32 cellular contexts compared by ENCODE assay signal in genomic region chr11:80048513-80048912, GRCh38.
"Had no signal": no experiment of that assay in that cellular context is flagged by ENCODE, and none has a peak within 500 bp of the region (broad histone marks: within the 10 kb centered on the region; RNA-seq: fewer than 3 reads in every experiment).

No MANE protein-coding gene starts in this region.

- ATAC-seq: activated CD8-positive, alpha-beta T cell treated with anti-CD3 and anti-CD28 coated beads for 36 hours; activated naive CD4-positive, alpha-beta T cell treated with anti-CD3 and anti-CD28 coated beads, Interleukin-2, amount 50 U/mL, for 72 hours; activated T-cell treated with anti-CD3 and anti-CD28 coated beads, Interleukin-2, amount 50 U/mL, for 4 hours; activated T-cell treated with anti-CD3 and anti-CD28 coated beads, Interleukin-2, amount 50 U/mL, for 72 hours; activated T-helper 17 cell treated with anti-CD3 and anti-CD28 coated beads, Interleukin-2, amount 50 U/mL, for 72 hours; body of pancreas had no signal

- H3K36me3 ChIP-seq: adrenal gland, brain microvascular endothelial cell, breast epithelium had no signal

- H3K9me3 ChIP-seq: adrenal gland, body of pancreas, breast epithelium had no signal

- H3K27me3 ChIP-seq: adrenal gland, body of pancreas, brain microvascular endothelial cell, breast epithelium had no signal

- H3K4me3 ChIP-seq: adrenal gland, body of pancreas, breast epithelium had no signal

- DNase-seq: activated B cell treated with CpG ODN at 0.5 μM for 24 hours; activated CD4-positive, alpha-beta memory T cell treated with anti-CD3 and anti-CD28 coated beads for 36 hours; activated CD4-positive, alpha-beta T cell treated with anti-CD3 and anti-CD28 coated beads for 4 hours; activated CD4-positive, alpha-beta T cell treated with anti-CD3 and anti-CD28 coated beads, Interleukin-2, amount 10 ng/mL, durations not matched to agents 24 days and 14 days; activated CD4-positive, alpha-beta T cell treated with anti-CD3 and anti-CD28 coated beads, Interleukin-2, amount 50 U/mL, for 1 hour; activated CD4-positive, alpha-beta T cell treated with anti-CD3 and anti-CD28 coated beads, Interleukin-2, amount 50 U/mL, for 4 hours; activated CD4-positive, CD25-positive, alpha-beta regulatory T cell treated with anti-CD3 and anti-CD28 coated beads, Interleukin-2, amount 50 U/mL, for 72 hours; activated CD8-positive, alpha-beta memory T cell treated with anti-CD3 and anti-CD28 coated beads, Interleukin-2, amount 50 U/mL, for 4 hours; activated CD8-positive, alpha-beta T cell treated with anti-CD3 and anti-CD28 coated beads for 36 hours; activated effector memory CD4-positive, alpha-beta T cell treated with anti-CD3 and anti-CD28 coated beads, Interleukin-2, amount 50 U/mL, for 16 hours; activated gamma-delta T cell treated with Interleukin-2 at 50 U/mL for 16 hours; activated naive CD4-positive, alpha-beta T cell; activated naive CD4-positive, alpha-beta T cell treated with anti-CD3 and anti-CD28 coated beads for 36 hours; activated naive CD4-positive, alpha-beta T cell treated with anti-CD3 and anti-CD28 coated beads, Interleukin-2, amount 50 U/mL, for 16 hours; activated naive CD8-positive, alpha-beta T cell treated with anti-CD3 and anti-CD28 coated beads for 36 hours; activated T-cell treated with anti-CD3 and anti-CD28 coated beads for 4 hours; activated T-cell treated with anti-CD3 and anti-CD28 coated beads, Interleukin-2, amount 50 U/mL, for 1 hour; activated T-cell treated with anti-CD3 and anti-CD28 coated beads, Interleukin-2, amount 50 U/mL, for 4 hours; activated T-cell treated with anti-CD3 and anti-CD28 coated beads, Interleukin-2, amount 50 U/mL, for 72 hours; adrenal gland; amniotic stem cell; aorta; body of pancreas; brain microvascular endothelial cell; caudate nucleus; T-helper 1 cell; T-helper 2 cell; T-helper 9 cell had no signal

- H3K4me1 ChIP-seq: adrenal gland, body of pancreas, breast epithelium had no signal

- H3K27ac ChIP-seq: adrenal gland, body of pancreas, brain microvascular endothelial cell, breast epithelium, VCaP had no signal
